Comparison of ENCODE assay signal across 19 cellular contexts in the genomic region with DNA sequence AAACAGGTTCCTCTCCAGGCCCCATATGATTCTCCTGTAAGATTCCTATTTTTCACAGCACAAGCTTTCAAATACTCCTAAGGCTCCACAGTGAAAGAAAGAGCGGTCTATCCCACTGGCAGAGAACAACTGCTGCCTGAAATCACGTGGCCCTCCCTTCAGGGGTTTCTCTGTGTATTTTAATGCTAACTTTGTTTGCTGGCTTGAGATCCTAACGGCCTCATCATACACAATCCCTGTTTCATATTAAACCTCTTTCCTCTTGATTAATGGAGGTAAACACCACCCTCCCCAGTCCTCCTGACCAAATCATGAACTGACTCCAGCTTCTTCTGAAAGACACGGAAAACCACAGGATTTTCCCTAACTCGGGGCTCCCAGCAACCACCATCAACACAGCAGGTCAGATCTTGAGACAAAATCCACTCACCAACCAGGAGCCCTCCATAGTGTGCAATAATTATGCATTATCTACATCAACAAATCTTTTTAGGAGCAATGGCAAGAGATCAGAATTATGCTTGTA.
DNase-seq lines count a peak whose midpoint lies in the region; ATAC-seq and TF ChIP-seq lines count a peak whose summit lies in the region.
"Had no signal": no experiment of that assay in that cellular context is flagged by ENCODE, and none has a peak within 500 bp of the region (broad histone marks: within the 10 kb centered on the region; RNA-seq: fewer than 3 reads in every experiment).

No MANE protein-coding gene starts in this region.

- H3K27ac ChIP-seq in RWPE1, result peak overlapping the region; percentile 26
- peak overlapping the region; percentile 1 to 54 (median 16) for H3K27ac ChIP-seq in transverse colon
- H3K27ac ChIP-seq: KMS-11, right atrium auricular region, vagina had no signal

- intact Hi-C loops in transverse colon (cut with DNase I; ENCODE audit: low total_unique reads), result no loop called here

- peaks cover 40% of the 10 kb centered on the region for H3K4me1 Mint-ChIP-seq in nephron
- H3K4me1 Mint-ChIP-seq in activated naive CD8-positive, alpha-beta T cell treated with anti-CD3 and anti-CD28 coated beads, Interleukin-2, amount 50 U/mL, for 24 hours, result peaks cover 11% of the 10 kb centered on the region

- TF ChIP-seq CTCF in RWPE1 (conservative IDR thresholded peaks at IDR 0.05; ENCODE audit: low read depth) (no peak), nephron (IDR thresholded peaks at IDR 0.05; ENCODE audit: unreplicated experiment in 3 of 3) (no peak), transverse colon (IDR thresholded peaks at IDR 0.05) (no peak)

- in situ Hi-C loops in transverse colon (cut with MboI; ENCODE audit: low pct_ligation_motif_present in 1 of 4, low pct_unique_long_range_greater_than_20kb in 1 of 4, low sequenced_read_pairs in 3 of 4), result no loop called here

- POLR2A ChIA-PET in RWPE1 (lab: Yijun Ruan, JAX; ENCODE audit: low non-redundant PET), result no interaction called here

- H3K27me3 Mint-ChIP-seq in nephron (ENCODE audit: low read depth), result no peaks in the 10 kb centered on the region
- H3K27me3 Mint-ChIP-seq in activated naive CD8-positive, alpha-beta T cell treated with anti-CD3 and anti-CD28 coated beads, Interleukin-2, amount 50 U/mL, for 24 hours, result no peaks in the 10 kb centered on the region
- H3K27me3 Mint-ChIP-seq: effector memory CD8-positive, alpha-beta T cell; stimulated activated memory B cell treated with anti-CD40 and anti-IgM and Interleukin-4, amounts not matched to agents 10 μg/mL and 1 μg/mL and 100 μg/mL, for 72 hours had no signal

- H3K4me3 ChIP-seq in transverse colon, result no peak overlapping the region
- H3K4me3 ChIP-seq: right atrium auricular region, vagina had no signal

- peaks cover 29 to 39% (median 35%) of the 10 kb centered on the region in 4 donors for H3K4me1 ChIP-seq in transverse colon

- 67 to 75% methylated on average over 2 to 5 of the region's 5 CpGs for WGBS in transverse colon (ENCODE audit: low coverage in 1 of 2), 2 donors

- H3K36me3 Mint-ChIP-seq in nephron (ENCODE audit: low read depth), result peaks cover 60% of the 10 kb centered on the region
- no peaks in the 10 kb centered on the region for H3K36me3 Mint-ChIP-seq in activated naive CD8-positive, alpha-beta T cell treated with anti-CD3 and anti-CD28 coated beads, Interleukin-2, amount 50 U/mL, for 24 hours (ENCODE audit: low read depth)

- peak overlapping the region; percentile 54 to 63 (median 59) for H3K27ac Mint-ChIP-seq in nephron
- H3K27ac Mint-ChIP-seq in activated naive CD8-positive, alpha-beta T cell treated with anti-CD3 and anti-CD28 coated beads, Interleukin-2, amount 50 U/mL, for 24 hours, result no peak overlapping the region
- H3K27ac Mint-ChIP-seq: effector memory CD8-positive, alpha-beta T cell; stimulated activated memory B cell treated with anti-CD40 and anti-IgM and Interleukin-4, amounts not matched to agents 10 μg/mL and 1 μg/mL and 100 μg/mL, for 72 hours; T-helper 2 cell treated with Interferon-gamma antibody and Interleukin-4, amounts not matched to agents 5 μg/mL and 100 μg/mL, for 36 hours had no signal

- CTCF ChIA-PET in RWPE1 (lab: Yijun Ruan, JAX), result no interaction called here

- TF ChIP-seq POLR2A in transverse colon (IDR thresholded peaks at IDR 0.05), result no peak

- no peaks in the 10 kb centered on the region for H3K9me3 ChIP-seq in transverse colon
- H3K9me3 ChIP-seq: right atrium auricular region, vagina had no signal

- ATAC-seq in activated naive CD8-positive, alpha-beta T cell treated with anti-CD3 and anti-CD28 coated beads, Interleukin-2, amount 50 U/mL, for 24 hours, result no peak
- ATAC-seq: activated CD4-positive, CD25-positive, alpha-beta regulatory T cell treated with anti-CD3 and anti-CD28 coated beads, Interleukin-2, amount 50 U/mL, for 24 hours; effector memory CD8-positive, alpha-beta T cell; stimulated activated memory B cell treated with anti-CD40 and anti-IgM and Interleukin-4, amounts not matched to agents 10 μg/mL and 1 μg/mL and 100 μg/mL, for 72 hours had no signal

- H3K27me3 ChIP-seq in transverse colon, result no peaks in the 10 kb centered on the region
- H3K27me3 ChIP-seq: right atrium auricular region, vagina had no signal

- no peaks in the 10 kb centered on the region for H3K36me3 ChIP-seq in transverse colon
- H3K36me3 ChIP-seq: right atrium auricular region, vagina had no signal

- no peaks in the 10 kb centered on the region for H3K9me3 Mint-ChIP-seq in nephron
- H3K9me3 Mint-ChIP-seq in activated naive CD8-positive, alpha-beta T cell treated with anti-CD3 and anti-CD28 coated beads, Interleukin-2, amount 50 U/mL, for 24 hours, result no peaks in the 10 kb centered on the region
- H3K9me3 Mint-ChIP-seq: neural crest cell; stimulated activated memory B cell treated with anti-CD40 and anti-IgM and Interleukin-4, amounts not matched to agents 10 μg/mL and 1 μg/mL and 100 μg/mL, for 72 hours; T-helper 2 cell treated with Interferon-gamma antibody and Interleukin-4, amounts not matched to agents 5 μg/mL and 100 μg/mL, for 36 hours had no signal

- no peak for TF ChIP-seq EP300 in transverse colon (IDR thresholded peaks at IDR 0.05; ENCODE audit: low read depth)

- peak overlapping the region in 2 of 3 experiments; percentile 3 for H3K4me3 Mint-ChIP-seq in nephron
- H3K4me3 Mint-ChIP-seq in activated naive CD8-positive, alpha-beta T cell treated with anti-CD3 and anti-CD28 coated beads, Interleukin-2, amount 50 U/mL, for 24 hours, result no peak overlapping the region
- H3K4me3 Mint-ChIP-seq: effector memory CD8-positive, alpha-beta T cell; neural crest cell; stimulated activated memory B cell treated with anti-CD40 and anti-IgM and Interleukin-4, amounts not matched to agents 10 μg/mL and 1 μg/mL and 100 μg/mL, for 72 hours; T-helper 2 cell treated with Interferon-gamma antibody and Interleukin-4, amounts not matched to agents 5 μg/mL and 100 μg/mL, for 36 hours had no signal

- DNase-seq in RWPE1 (ENCODE audit: low spot score) (no peak), epidermal melanocyte (ENCODE audit: insufficient read length, low spot score) (peak; percentile 59), transverse colon (no peak), NCI-H774 (lab: John Stamatoyannopoulos, UW) (no peak), A172 (ENCODE audit: low spot score) (no peak)
- DNase-seq in activated naive CD8-positive, alpha-beta T cell treated with anti-CD3 and anti-CD28 coated beads, Interleukin-2, amount 50 U/mL, for 24 hours, result no peak
- DNase-seq: AML-193; effector memory CD8-positive, alpha-beta T cell; GDM1; NCI-H1048; NCI-H524 treated with DMSO at 0.1 percent for 48 hours had no signal
